ENCODE assay signal across 15 cellular contexts in the genomic region with DNA sequence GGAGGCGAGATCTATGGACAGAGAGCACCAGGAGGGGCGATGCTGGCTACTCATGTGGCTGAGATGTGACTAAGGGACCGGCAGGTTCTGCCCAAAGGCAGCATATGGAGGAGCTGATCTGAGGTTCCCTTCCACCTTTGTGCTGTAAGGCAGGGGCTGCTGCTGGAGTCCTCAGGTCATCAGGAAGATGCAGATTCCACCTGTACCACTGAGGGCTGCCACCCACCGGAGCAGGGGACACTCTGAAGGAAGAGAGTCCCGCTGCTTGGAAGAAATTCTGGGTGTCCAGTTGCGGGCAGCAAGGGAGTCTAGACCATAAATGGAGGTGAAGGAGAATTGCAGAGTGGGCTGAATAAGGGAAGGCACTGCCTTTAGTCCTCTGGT. TPM values are rescaled to one million over a fixed set of nuclear protein-coding genes. Genes with fewer than 3 reads are reported as not detected.
DNase-seq lines count a peak whose midpoint lies in the region; ATAC-seq, FAIRE-seq and TF ChIP-seq lines count a peak whose summit lies in the region.
"Had no signal": no experiment of that assay in that cellular context is flagged by ENCODE, and none has a peak within 500 bp of the region (broad histone marks: within the 10 kb centered on the region; RNA-seq: fewer than 3 reads in every experiment).

No MANE protein-coding gene starts in this region.

- H3K36me3 Mint-ChIP-seq in T-helper 1 cell treated with Interleukin-12 subunit alpha and Interleukin-12 subunit beta and Interleukin-4 antibody, amounts not matched to agents 30 μg/mL and 1 μg/mL, for 36 hours (ENCODE audit: low read depth), result no peaks in the 10 kb centered on the region
- no peaks in the 10 kb centered on the region for H3K36me3 Mint-ChIP-seq in stimulated activated effector memory CD8-positive, alpha-beta T cell treated with anti-CD3 and anti-CD28 coated beads, Interleukin-12 subunit alpha, Interleukin-12 subunit beta, amount 100 ng/mL, for 72 hours

- H3K9me3 Mint-ChIP-seq in T-helper 1 cell treated with Interleukin-12 subunit alpha and Interleukin-12 subunit beta and Interleukin-4 antibody, amounts not matched to agents 30 μg/mL and 1 μg/mL, for 36 hours, result no peaks in the 10 kb centered on the region
- H3K9me3 Mint-ChIP-seq in stimulated activated effector memory CD8-positive, alpha-beta T cell treated with anti-CD3 and anti-CD28 coated beads, Interleukin-12 subunit alpha, Interleukin-12 subunit beta, amount 100 ng/mL, for 72 hours, result no peaks in the 10 kb centered on the region
- H3K9me3 Mint-ChIP-seq: activated T-helper 2 cell treated with anti-CD3 and anti-CD28 coated beads, Interferon-gamma antibody, Interleukin-2, Interleukin-4, amounts not matched to agents 10 μg/mL and 5 μg/mL and 100 μg/mL, durations not matched to agents 14 hours and 24 hours and 36 hours had no signal

- H3K4me2 ChIP-seq in keratinocyte (ENCODE audit: control insufficient read depth, extremely low read depth, insufficient read depth, low read depth, low read length) (peak overlapping the region; percentile 62), Karpas-422 (ENCODE audit: low read depth, low read length, poor library complexity, severe bottlenecking) (no peak overlapping the region)

- H4K20me1 ChIP-seq in keratinocyte (ENCODE audit: control insufficient read depth, extremely low read depth, insufficient read depth, low read length) (no peaks in the 10 kb centered on the region), Karpas-422 (ENCODE audit: insufficient read depth, low read depth, low read length) (no peaks in the 10 kb centered on the region; the same call in 1 of the 2 replicates)

- dilution Hi-C loops in keratinocyte (cut with MboI; ENCODE audit: extremely low pct_ligation_motif_present, low sequenced_read_pairs), result no loop called here

- H3K9me1 ChIP-seq in keratinocyte (ENCODE audit: control insufficient read depth, extremely low read depth, insufficient read depth, low read length), result no peaks in the 10 kb centered on the region

- H3K27me3 ChIP-seq in keratinocyte (ENCODE audit: control insufficient read depth, extremely low read depth, insufficient read depth, low read length), result no peaks in the 10 kb centered on the region
- H3K27me3 ChIP-seq in Karpas-422 (ENCODE audit: low read length), result no peaks in the 10 kb centered on the region; the same call in 1 of the 2 replicates
- H3K27me3 ChIP-seq: colonic mucosa, transverse colon had no signal

- peaks cover 35% of the 10 kb centered on the region for H3K27me3 Mint-ChIP-seq in T-helper 1 cell treated with Interleukin-12 subunit alpha and Interleukin-12 subunit beta and Interleukin-4 antibody, amounts not matched to agents 30 μg/mL and 1 μg/mL, for 36 hours (ENCODE audit: low read depth)

- no peak overlapping the region for H3K4me3 Mint-ChIP-seq in T-helper 1 cell treated with Interleukin-12 subunit alpha and Interleukin-12 subunit beta and Interleukin-4 antibody, amounts not matched to agents 30 μg/mL and 1 μg/mL, for 36 hours
- H3K4me3 Mint-ChIP-seq in stimulated activated effector memory CD8-positive, alpha-beta T cell treated with anti-CD3 and anti-CD28 coated beads, Interleukin-12 subunit alpha, Interleukin-12 subunit beta, amount 100 ng/mL, for 72 hours, result no peak overlapping the region

- H3K79me2 ChIP-seq in keratinocyte (ENCODE audit: control insufficient read depth, insufficient read depth, low read length) (no peaks in the 10 kb centered on the region), Karpas-422 (ENCODE audit: low read length) (no peaks in the 10 kb centered on the region)

- H3K4me1 ChIP-seq in keratinocyte (ENCODE audit: control insufficient read depth, extremely low read depth, insufficient read depth, low read length) (peaks cover 86% of the 10 kb centered on the region), Karpas-422 (ENCODE audit: low read length) (peaks cover 27% of the 10 kb centered on the region)

- H3K9ac ChIP-seq in keratinocyte (ENCODE audit: control insufficient read depth, extremely low read depth, insufficient read depth, low read length) (peak overlapping the region; percentile 81), Karpas-422 (ENCODE audit: low read length) (no peak overlapping the region)

- H3K4me1 Mint-ChIP-seq in T-helper 1 cell treated with Interleukin-12 subunit alpha and Interleukin-12 subunit beta and Interleukin-4 antibody, amounts not matched to agents 30 μg/mL and 1 μg/mL, for 36 hours (ENCODE audit: low read depth), result peaks cover 56% of the 10 kb centered on the region
- H3K4me1 Mint-ChIP-seq in stimulated activated effector memory CD8-positive, alpha-beta T cell treated with anti-CD3 and anti-CD28 coated beads, Interleukin-12 subunit alpha, Interleukin-12 subunit beta, amount 100 ng/mL, for 72 hours, result peaks cover 98% of the 10 kb centered on the region

- no peaks in the 10 kb centered on the region for H3K9me2 ChIP-seq in Karpas-422 (replicated peaks; ENCODE audit: insufficient read depth, low read length)

- ATAC-seq in stimulated activated effector memory CD8-positive, alpha-beta T cell treated with anti-CD3 and anti-CD28 coated beads, Interleukin-12 subunit alpha, Interleukin-12 subunit beta, amount 100 ng/mL, for 72 hours, result no peak
- no peak for ATAC-seq in GM18517 (IDR thresholded peaks at IDR 0.05; ENCODE audit: unreplicated experiment)
- ATAC-seq: activated CD4-positive, CD25-positive, alpha-beta regulatory T cell treated with anti-CD3 and anti-CD28 coated beads, Interleukin-2, amount 50 U/mL, for 24 hours had no signal

- FAIRE-seq in keratinocyte (lab: Jason Lieb, UNC), result peak; percentile 32

- H3K27ac ChIP-seq in angular gyrus (ENCODE audit: low read depth, low read length) (peak overlapping the region; percentile 16), keratinocyte (ENCODE audit: control insufficient read depth, insufficient read depth, low read length) (peak overlapping the region; percentile 88), Karpas-422 (ENCODE audit: low read length) (no peak overlapping the region)
- H3K27ac ChIP-seq: C4-2B, colonic mucosa had no signal

- H2AFZ ChIP-seq in keratinocyte (ENCODE audit: control insufficient read depth, low read length), result no peak overlapping the region
- H2AFZ ChIP-seq in Karpas-422 (ENCODE audit: low read length), result no peak overlapping the region

- H3K4me3 ChIP-seq in keratinocyte (ENCODE audit: control insufficient read depth in 2 of 3, extremely low read depth in 1 of 3, insufficient read depth in 2 of 3, low read depth in 1 of 3, low read length in 3 of 3), result no peak overlapping the region
- H3K4me3 ChIP-seq in Karpas-422 (ENCODE audit: low read length), result no peak overlapping the region
- H3K4me3 ChIP-seq: colonic mucosa, transverse colon had no signal

- DNase-seq in T-helper 1 cell, result no peak
- DNase-seq in keratinocyte (ENCODE audit: low read depth, low spot score), result no peak
- no peak for DNase-seq in stimulated activated effector memory CD8-positive, alpha-beta T cell treated with anti-CD3 and anti-CD28 coated beads, Interleukin-12 subunit alpha, Interleukin-12 subunit beta, amount 100 ng/mL, for 72 hours (ENCODE audit: low spot score in 2 of 2)
- DNase-seq in MV-4-11 (lab: John Stamatoyannopoulos, UW), result no peak
- DNase-seq in Karpas-422, result no peak
- DNase-seq: foreskin melanocyte, NCI-H2227 treated with DMSO at 0.1 percent for 48 hours had no signal

- H3K9me3 ChIP-seq in keratinocyte (ENCODE audit: control insufficient read depth, low read depth, low read length) (no peaks in the 10 kb centered on the region), Karpas-422 (ENCODE audit: low read length) (no peaks in the 10 kb centered on the region)
- H3K9me3 ChIP-seq: colonic mucosa, transverse colon had no signal

- peak overlapping the region; percentile 6 for H3K27ac Mint-ChIP-seq in T-helper 1 cell treated with Interleukin-12 subunit alpha and Interleukin-12 subunit beta and Interleukin-4 antibody, amounts not matched to agents 30 μg/mL and 1 μg/mL, for 36 hours
- H3K27ac Mint-ChIP-seq in stimulated activated effector memory CD8-positive, alpha-beta T cell treated with anti-CD3 and anti-CD28 coated beads, Interleukin-12 subunit alpha, Interleukin-12 subunit beta, amount 100 ng/mL, for 72 hours, result peak overlapping the region; percentile 44
- H3K27ac Mint-ChIP-seq: activated T-helper 2 cell treated with anti-CD3 and anti-CD28 coated beads, Interferon-gamma antibody, Interleukin-2, Interleukin-4, amounts not matched to agents 10 μg/mL and 5 μg/mL and 100 μg/mL, durations not matched to agents 14 hours and 24 hours and 36 hours had no signal

- H3K36me3 ChIP-seq in keratinocyte (ENCODE audit: control insufficient read depth in 2 of 2, extremely low read depth in 1 of 2, insufficient read depth in 2 of 2, low read length in 2 of 2), result no peaks in the 10 kb centered on the region
- H3K36me3 ChIP-seq in Karpas-422 (ENCODE audit: insufficient read depth, low read length), result no peaks in the 10 kb centered on the region
- H3K36me3 ChIP-seq: colonic mucosa, transverse colon had no signal

- TF ChIP-seq CTCF in keratinocyte (optimal IDR thresholded peaks at IDR 0.05 in 1 of 3, IDR thresholded peaks at IDR 0.05 in 1 of 3, conservative IDR thresholded peaks at IDR 0.05 in 1 of 3; ENCODE audit: extremely low read depth in 1 of 3, insufficient read depth in 2 of 3, low read length in 3 of 3), result no peak

RNA-seq across cellular contexts. Expression of gene PLEKHG3, which starts 55.3 kb away (rescaled TPM):
- polyA plus RNA-seq in keratinocyte, result 71.0 to 89.1 TPM (median 73.2 TPM) in 3 replicates
- polyA plus RNA-seq in keratinocyte (2011; ENCODE audit: low read depth), result 19.7 TPM
- polyA plus RNA-seq in keratinocyte (2011; cell fraction: cytosol; rRNA removed), result 49.2 and 65.2 TPM in 2 replicates
- 171 and 186 TPM in 2 replicates for polyA plus RNA-seq in keratinocyte (2011; cell fraction: nucleus; rRNA removed)
- polyA plus RNA-seq in keratinocyte (2012; ENCODE audit: low replicate concordance), result 36.9 and 94.1 TPM in 2 replicates
- 96.2 to 104 TPM (median 102 TPM) in 3 replicates for polyA minus RNA-seq in keratinocyte
- polyA minus RNA-seq in keratinocyte (2011; cell fraction: cytosol; rRNA and poly(A)+ RNA removed), result 107 TPM
- 103 and 143 TPM in 2 replicates for polyA minus RNA-seq in keratinocyte (2011; cell fraction: nucleus; rRNA and poly(A)+ RNA removed)
- total RNA-seq in Karpas-422 (2014; rRNA removed; shearing (Covaris generic); ENCODE audit: low replicate concordance), result not detected in 2 replicates
